In genomic region chr4:39278476-39278875, GRCh38 we compare ENCODE assay signal across 28 cellular contexts.
"Had no signal": no experiment of that assay in that cellular context is flagged by ENCODE, and none has a peak within 500 bp of the region (broad histone marks: within the 10 kb centered on the region; RNA-seq: fewer than 3 reads in every experiment).

No MANE protein-coding gene starts in this region.

- H3K9me3 Mint-ChIP-seq: activated CD4-positive, alpha-beta memory T cell treated with anti-CD3 and anti-CD28 coated beads for 36 hours; activated CD4-positive, alpha-beta T cell treated with anti-CD3 and anti-CD28 coated beads, Interleukin-2, amount 10 ng/mL, durations not matched to agents 24 days and 14 days; activated T-cell treated with anti-CD3 and anti-CD28 coated beads, Interleukin-2, amount 50 U/mL, for 4 hours; activated T-helper 17 cell treated with anti-CD3 and anti-CD28 coated beads, Interleukin-2, amount 50 U/mL, for 72 hours; effector memory CD8-positive, alpha-beta T cell; T-helper 2 cell treated with Interferon-gamma antibody and Interleukin-4, amounts not matched to agents 5 μg/mL and 100 μg/mL, for 36 hours had no signal

- H3K27me3 ChIP-seq: brain microvascular endothelial cell, esophagus muscularis mucosa, foreskin keratinocyte, gastrocnemius medialis had no signal

- H3K4me1 Mint-ChIP-seq: activated CD4-positive, alpha-beta T cell treated with anti-CD3 and anti-CD28 coated beads for 36 hours; activated CD4-positive, alpha-beta T cell treated with anti-CD3 and anti-CD28 coated beads, Interleukin-2, amount 10 ng/mL, durations not matched to agents 24 days and 14 days; activated T-helper 17 cell treated with anti-CD3 and anti-CD28 coated beads, Interleukin-2, amount 50 U/mL, for 72 hours; T-helper 17 cell had no signal

- ATAC-seq: activated CD4-positive, alpha-beta T cell treated with anti-CD3 and anti-CD28 coated beads for 36 hours; activated CD8-positive, alpha-beta T cell treated with anti-CD3 and anti-CD28 coated beads, Interleukin-2, amount 10 ng/mL, durations not matched to agents 7 days and 5 days; activated T-cell treated with anti-CD3 and anti-CD28 coated beads, Interleukin-2, amount 50 U/mL, for 4 hours; activated T-helper 17 cell treated with anti-CD3 and anti-CD28 coated beads, Interleukin-2, amount 50 U/mL, for 72 hours; effector memory CD8-positive, alpha-beta T cell; foreskin keratinocyte; gastrocnemius medialis; T-helper 17 cell had no signal

- H3K4me3 ChIP-seq: esophagus muscularis mucosa, gastrocnemius medialis had no signal

- H3K4me3 Mint-ChIP-seq: activated CD4-positive, alpha-beta memory T cell treated with anti-CD3 and anti-CD28 coated beads for 36 hours; activated CD4-positive, alpha-beta T cell treated with anti-CD3 and anti-CD28 coated beads for 36 hours; activated CD4-positive, alpha-beta T cell treated with anti-CD3 and anti-CD28 coated beads, Interleukin-2, amount 10 ng/mL, durations not matched to agents 24 days and 14 days; activated CD8-positive, alpha-beta T cell treated with anti-CD3 and anti-CD28 coated beads, Interleukin-2, amount 10 ng/mL, durations not matched to agents 7 days and 5 days; activated naive CD8-positive, alpha-beta T cell; activated T-cell treated with anti-CD3 and anti-CD28 coated beads, Interleukin-2, amount 50 U/mL, for 4 hours; activated T-helper 17 cell treated with anti-CD3 and anti-CD28 coated beads, Interleukin-2, amount 50 U/mL, for 72 hours; effector memory CD8-positive, alpha-beta T cell; T-helper 17 cell; T-helper 2 cell treated with Interferon-gamma antibody and Interleukin-4, amounts not matched to agents 5 μg/mL and 100 μg/mL, for 36 hours had no signal

- H3K9me3 ChIP-seq: gastrocnemius medialis had no signal

- H3K27me3 Mint-ChIP-seq: activated CD4-positive, alpha-beta memory T cell treated with anti-CD3 and anti-CD28 coated beads for 36 hours; activated CD4-positive, alpha-beta T cell treated with anti-CD3 and anti-CD28 coated beads for 36 hours; activated CD4-positive, alpha-beta T cell treated with anti-CD3 and anti-CD28 coated beads, Interleukin-2, amount 10 ng/mL, durations not matched to agents 24 days and 14 days; activated naive CD8-positive, alpha-beta T cell; activated T-helper 17 cell treated with anti-CD3 and anti-CD28 coated beads, Interleukin-2, amount 50 U/mL, for 72 hours; effector memory CD8-positive, alpha-beta T cell; T-helper 17 cell had no signal

- H3K27ac Mint-ChIP-seq: activated CD4-positive, alpha-beta memory T cell treated with anti-CD3 and anti-CD28 coated beads for 36 hours; activated CD4-positive, alpha-beta T cell treated with anti-CD3 and anti-CD28 coated beads for 36 hours; activated CD4-positive, alpha-beta T cell treated with anti-CD3 and anti-CD28 coated beads, Interleukin-2, amount 10 ng/mL, durations not matched to agents 24 days and 14 days; activated CD8-positive, alpha-beta T cell treated with anti-CD3 and anti-CD28 coated beads, Interleukin-2, amount 10 ng/mL, durations not matched to agents 7 days and 5 days; activated naive CD8-positive, alpha-beta T cell; activated T-helper 17 cell treated with anti-CD3 and anti-CD28 coated beads, Interleukin-2, amount 50 U/mL, for 72 hours; effector memory CD8-positive, alpha-beta T cell; T-helper 17 cell; T-helper 2 cell treated with Interferon-gamma antibody and Interleukin-4, amounts not matched to agents 5 μg/mL and 100 μg/mL, for 36 hours had no signal

- DNase-seq: activated CD4-positive, alpha-beta memory T cell treated with anti-CD3 and anti-CD28 coated beads for 36 hours; activated CD4-positive, alpha-beta T cell treated with anti-CD3 and anti-CD28 coated beads for 36 hours; activated CD4-positive, alpha-beta T cell treated with anti-CD3 and anti-CD28 coated beads, Interleukin-2, amount 10 ng/mL, durations not matched to agents 24 days and 14 days; activated CD4-positive, CD25-positive, alpha-beta regulatory T cell; activated CD4-positive, CD25-positive, alpha-beta regulatory T cell treated with anti-CD3 and anti-CD28 coated beads, Interleukin-2, amount 50 U/mL, for 72 hours; activated CD8-positive, alpha-beta T cell treated with anti-CD3 and anti-CD28 coated beads, Interleukin-2, amount 10 ng/mL, durations not matched to agents 7 days and 5 days; activated effector memory CD4-positive, alpha-beta T cell treated with Interleukin-2 at 50 U/mL for 16 hours; activated gamma-delta T cell treated with Interleukin-2 at 50 U/mL for 16 hours; activated naive CD4-positive, alpha-beta T cell treated with anti-CD3 and anti-CD28 coated beads, Interleukin-2, amount 50 U/mL, for 16 hours; activated naive CD4-positive, alpha-beta T cell treated with Interleukin-2 at 50 U/mL for 16 hours; activated T-cell treated with anti-CD3 and anti-CD28 coated beads, Interleukin-2, amount 50 U/mL, for 4 hours; amniotic stem cell; brain microvascular endothelial cell; cortex of kidney; dermis blood vessel endothelial cell; effector CD4-positive, alpha-beta T cell; effector memory CD8-positive, alpha-beta T cell; erythroblast; foreskin keratinocyte; gastrocnemius medialis; glutamatergic neuron; T-helper 1 cell; T-helper 17 cell; T1000 had no signal
